Comparison of ENCODE assay signal across 8 cellular contexts in the genomic region with DNA sequence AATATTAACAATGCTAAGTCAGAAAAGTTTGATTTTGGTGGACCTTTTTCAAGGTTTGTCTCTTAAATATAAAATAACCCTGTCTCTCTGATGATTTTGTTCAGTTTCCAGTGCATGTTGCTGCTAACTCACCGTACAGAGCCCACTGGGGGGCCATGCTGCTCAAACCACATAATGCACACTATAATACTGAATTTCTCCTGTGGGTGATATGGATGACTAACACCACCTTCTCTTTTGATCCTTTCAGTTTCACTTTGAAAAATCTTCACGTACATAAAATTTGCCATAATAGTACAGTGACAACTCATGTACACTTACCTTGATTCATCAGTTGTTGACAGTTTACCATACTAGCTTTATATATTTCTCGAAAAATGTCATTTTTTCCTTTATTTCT.
A peak's percentile ranks its signal among the peaks of the same experiment; 100 is the strongest.
DNase-seq lines count a peak whose midpoint lies in the region; ATAC-seq lines count a peak whose summit lies in the region.
"Had no signal": no experiment of that assay in that cellular context is flagged by ENCODE, and none has a peak within 500 bp of the region (broad histone marks: within the 10 kb centered on the region; RNA-seq: fewer than 3 reads in every experiment).

No MANE protein-coding gene starts in this region.

- DNase-seq in activated CD8-positive, alpha-beta T cell treated with anti-CD3 and anti-CD28 coated beads, Interleukin-2, amount 10 ng/mL, durations not matched to agents 7 days and 5 days: peak; percentile 34
- DNase-seq in stimulated activated CD4-positive, alpha-beta T cell treated with anti-CD3 and anti-CD28 coated beads, Interleukin-1b, Interleukin-23, amount 100 ng/mL, for 48 hours: peak; percentile 5
- DNase-seq in substantia nigra (lab: John Stamatoyannopoulos, UW) (no peak), mucosa of gallbladder (ENCODE audit: low spot score) (no peak)
- DNase-seq in effector CD4-positive, alpha-beta T cell: no peak
- DNase-seq: hippocampal formation had no signal

- peak overlapping the region; percentile 17 for H3K27ac Mint-ChIP-seq in activated CD8-positive, alpha-beta T cell treated with anti-CD3 and anti-CD28 coated beads, Interleukin-2, amount 10 ng/mL, durations not matched to agents 7 days and 5 days

- H3K4me3 Mint-ChIP-seq in activated CD8-positive, alpha-beta T cell treated with anti-CD3 and anti-CD28 coated beads, Interleukin-2, amount 10 ng/mL, durations not matched to agents 7 days and 5 days: peak overlapping the region; percentile 56

- H3K9me3 Mint-ChIP-seq in activated CD8-positive, alpha-beta T cell treated with anti-CD3 and anti-CD28 coated beads, Interleukin-2, amount 10 ng/mL, durations not matched to agents 7 days and 5 days (ENCODE audit: insufficient read depth): no peaks in the 10 kb centered on the region

- H3K4me1 Mint-ChIP-seq in activated CD8-positive, alpha-beta T cell treated with anti-CD3 and anti-CD28 coated beads, Interleukin-2, amount 10 ng/mL, durations not matched to agents 7 days and 5 days (ENCODE audit: low read depth): peaks cover 11% of the 10 kb centered on the region

- H3K27me3 Mint-ChIP-seq in activated CD8-positive, alpha-beta T cell treated with anti-CD3 and anti-CD28 coated beads, Interleukin-2, amount 10 ng/mL, durations not matched to agents 7 days and 5 days (ENCODE audit: low read depth): peaks cover 11% of the 10 kb centered on the region

- H3K36me3 Mint-ChIP-seq in activated CD8-positive, alpha-beta T cell treated with anti-CD3 and anti-CD28 coated beads, Interleukin-2, amount 10 ng/mL, durations not matched to agents 7 days and 5 days (ENCODE audit: low read depth): no peaks in the 10 kb centered on the region

- ATAC-seq in GM19351 (IDR thresholded peaks at IDR 0.05; ENCODE audit: unreplicated experiment): peak; percentile 86
- peak; percentile 79 for ATAC-seq in HG03103 (IDR thresholded peaks at IDR 0.05; ENCODE audit: low read depth, unreplicated experiment)
- peak; percentile 97 for ATAC-seq in activated CD8-positive, alpha-beta T cell treated with anti-CD3 and anti-CD28 coated beads, Interleukin-2, amount 10 ng/mL, durations not matched to agents 7 days and 5 days

- POLR2A ChIA-PET in activated CD8-positive, alpha-beta T cell treated with anti-CD3 and anti-CD28 coated beads, Interleukin-2, amount 10 ng/mL, durations not matched to agents 7 days and 5 days (lab: Charles Lee): no interaction called here

- CTCF ChIA-PET in activated CD8-positive, alpha-beta T cell treated with anti-CD3 and anti-CD28 coated beads, Interleukin-2, amount 10 ng/mL, durations not matched to agents 7 days and 5 days (lab: Charles Lee): interaction anchor here (0.6 kb wide), 1 partner anchor 45 kb away, joined by 4 read pairs; no protein-coding TSS in a partner anchor

- no peak overlapping the region for H3K27ac ChIP-seq in substantia nigra (ENCODE audit: low read depth, low read length, poor library complexity, severe bottlenecking)

Comparison
In these comparisons a context has a peak if more than half of its experiments do, and no peak if none do; other contexts are left out.
1. DNase-seq: peak in activated CD8-positive, alpha-beta T cell treated with anti-CD3 and anti-CD28 coated beads, Interleukin-2, amount 10 ng/mL, durations not matched to agents 7 days and 5 days (single experiment) and stimulated activated CD4-positive, alpha-beta T cell treated with anti-CD3 and anti-CD28 coated beads, Interleukin-1b, Interleukin-23, amount 100 ng/mL, for 48 hours (single experiment); none in substantia nigra (0 of 49), effector CD4-positive, alpha-beta T cell (single experiment) and mucosa of gallbladder (single experiment).
2. Peak in every context shown above with its lines, with median percentiles within 50 percentile points of each other: ATAC-seq.